Comparison of ENCODE assay signal across 19 cellular contexts in genomic region chr11:46271407-46271806, GRCh38. TPM values are rescaled to one million over a fixed set of nuclear protein-coding genes. Genes with fewer than 3 reads are reported as not detected.
"Had no signal": no experiment of that assay in that cellular context is flagged by ENCODE, and none has a peak within 500 bp of the region (broad histone marks: within the 10 kb centered on the region; RNA-seq: fewer than 3 reads in every experiment).

No MANE protein-coding gene starts in this region.

- H3K27ac Mint-ChIP-seq: activated T-cell treated with anti-CD3 and anti-CD28 coated beads, Interleukin-2, amount 50 U/mL, for 72 hours; naive B cell; stimulated activated memory B cell treated with anti-CD40 and anti-IgM and Interleukin-4, amounts not matched to agents 10 μg/mL and 1 μg/mL and 100 μg/mL, for 72 hours; T-helper 1 cell treated with Interleukin-12 subunit alpha and Interleukin-12 subunit beta and Interleukin-4 antibody, amounts not matched to agents 30 μg/mL and 1 μg/mL, for 36 hours had no signal

- ATAC-seq: activated T-cell treated with anti-CD3 and anti-CD28 coated beads, Interleukin-2, amount 50 U/mL, for 72 hours; pancreas; sciatic nerve had no signal

- H3K9me3 ChIP-seq: breast epithelium, neutrophil, pancreas, spleen, thoracic aorta had no signal

- H3K4me3 ChIP-seq: breast epithelium, lung, pancreas, spleen, thoracic aorta had no signal

- H3K27ac ChIP-seq: neutrophil had no signal

- H3K36me3 ChIP-seq: breast epithelium, neutrophil, pancreas, spleen, thoracic aorta had no signal

- H3K27me3 ChIP-seq: breast epithelium, pancreas had no signal

- H3K4me1 Mint-ChIP-seq: naive B cell had no signal

- H3K4me3 Mint-ChIP-seq: activated T-cell treated with anti-CD3 and anti-CD28 coated beads, Interleukin-2, amount 50 U/mL, for 72 hours; mesothelial cell of epicardium; naive B cell; stimulated activated memory B cell treated with anti-CD40 and anti-IgM and Interleukin-4, amounts not matched to agents 10 μg/mL and 1 μg/mL and 100 μg/mL, for 72 hours; T-helper 1 cell treated with Interleukin-12 subunit alpha and Interleukin-12 subunit beta and Interleukin-4 antibody, amounts not matched to agents 30 μg/mL and 1 μg/mL, for 36 hours had no signal

- H3K36me3 Mint-ChIP-seq: mesothelial cell of epicardium; naive B cell; stimulated activated memory B cell treated with anti-CD40 and anti-IgM and Interleukin-4, amounts not matched to agents 10 μg/mL and 1 μg/mL and 100 μg/mL, for 72 hours had no signal

- H3K9me3 Mint-ChIP-seq: activated T-cell treated with anti-CD3 and anti-CD28 coated beads, Interleukin-2, amount 50 U/mL, for 72 hours; mesothelial cell of epicardium; naive B cell; stimulated activated memory B cell treated with anti-CD40 and anti-IgM and Interleukin-4, amounts not matched to agents 10 μg/mL and 1 μg/mL and 100 μg/mL, for 72 hours; T-helper 1 cell treated with Interleukin-12 subunit alpha and Interleukin-12 subunit beta and Interleukin-4 antibody, amounts not matched to agents 30 μg/mL and 1 μg/mL, for 36 hours had no signal

- DNase-seq: activated CD4-positive, alpha-beta T cell treated with anti-CD3 and anti-CD28 coated beads, Interleukin-2, amount 50 U/mL, for 4 hours; activated effector memory CD4-positive, alpha-beta T cell treated with anti-CD3 and anti-CD28 coated beads, Interleukin-2, amount 50 U/mL, for 16 hours; activated naive CD4-positive, alpha-beta T cell treated with anti-CD3 and anti-CD28 coated beads, Interleukin-2, amount 50 U/mL, for 16 hours; activated T-cell treated with anti-CD3 and anti-CD28 coated beads, Interleukin-2, amount 50 U/mL, for 72 hours; cortex of kidney; naive B cell; pancreas; stimulated activated CD4-positive, alpha-beta T cell treated with anti-CD3 and anti-CD28 coated beads, Interleukin-4, amount 100 ng/mL, for 4 hours had no signal

RNA-seq across cellular contexts. Expression of gene CREB3L1, which starts 6.1 kb away (rescaled TPM):
- total RNA-seq: activated CD8-positive, alpha-beta memory T cell treated with anti-CD3 and anti-CD28 coated beads for 36 hours; activated T-cell treated with anti-CD3 and anti-CD28 coated beads, Interleukin-2, amount 50 U/mL, for 72 hours had no signal
- polyA plus RNA-seq: keratinocyte had no signal
